12 cellular contexts compared by ENCODE assay signal in genomic region chr2:241865957-241866858, GRCh38. TPM values are rescaled to one million over a fixed set of nuclear protein-coding genes. Genes with fewer than 3 reads are reported as not detected.
DNase-seq lines count a peak whose midpoint lies in the region; ATAC-seq and TF ChIP-seq lines count a peak whose summit lies in the region.
"Had no signal": no experiment of that assay in that cellular context is flagged by ENCODE, and none has a peak within 500 bp of the region (broad histone marks: within the 10 kb centered on the region; RNA-seq: fewer than 3 reads in every experiment).

No MANE protein-coding gene starts in this region.

- TF ChIP-seq CTCF in brain (conservative IDR thresholded peaks at IDR 0.05), result no peak
- no peak for TF ChIP-seq CTCF in nephron progenitor cell (IDR thresholded peaks at IDR 0.05)

- DNase-seq in NCI-H345 (lab: John Stamatoyannopoulos, UW) (peak; percentile 13), NCI-H345 treated with DMSO at 0.1 percent for 48 hours (lab: John Stamatoyannopoulos, UW; ENCODE audit: unreplicated experiment) (no peak), NAMALWA (ENCODE audit: low spot score) (peak; percentile 33), nephron progenitor cell (peak; percentile 73), NCI-H2227 treated with DMSO at 0.1 percent for 48 hours (lab: John Stamatoyannopoulos, UW) (no peak), DMS153 treated with DMSO at 0.1 percent for 48 hours (lab: John Stamatoyannopoulos, UW; ENCODE audit: unreplicated experiment) (no peak)
- DNase-seq: hippocampal formation, MV-4-11, thyroid gland had no signal

- ATAC-seq in HG02884 (IDR thresholded peaks at IDR 0.05; ENCODE audit: unreplicated experiment), result no peak

- H3K27me3 Mint-ChIP-seq in brain (peaks cover 5% of the 10 kb centered on the region), nephron progenitor cell (ENCODE audit: low read depth, poor library complexity) (peaks cover 23% of the 10 kb centered on the region)

- H3K4me3 Mint-ChIP-seq in brain (peak overlapping the region in 4 of 5 experiments; percentile 4 to 43 (median 24)), nephron progenitor cell (no peak overlapping the region)
- H3K4me3 Mint-ChIP-seq: dendritic cell treated with granulocyte-macrophage colony-stimulating factor and Interleukin-4, amounts not matched to agents 40 ng/mL and 50 ng/mL, for 4 days had no signal

- no peaks in the 10 kb centered on the region for H3K36me3 Mint-ChIP-seq in brain
- H3K36me3 Mint-ChIP-seq in nephron progenitor cell (ENCODE audit: low read depth), result no peaks in the 10 kb centered on the region

- H3K4me1 Mint-ChIP-seq in brain (peaks cover 44% of the 10 kb centered on the region), nephron progenitor cell (peaks cover 38% of the 10 kb centered on the region)

- H3K9me3 Mint-ChIP-seq in brain (peaks cover 0 to 18% (median 0%) of the 10 kb centered on the region in 5 experiments), nephron progenitor cell (peaks cover 3% of the 10 kb centered on the region)

- H3K27ac Mint-ChIP-seq in brain, result peak overlapping the region; percentile 25 to 88 (median 63)
- H3K27ac Mint-ChIP-seq in nephron progenitor cell, result no peak overlapping the region
- H3K27ac Mint-ChIP-seq: dendritic cell treated with granulocyte-macrophage colony-stimulating factor and Interleukin-4, amounts not matched to agents 40 ng/mL and 50 ng/mL, for 4 days had no signal

RNA-seq across cellular contexts. Expression of gene RTP5, which starts 3.3 kb away (rescaled TPM):
- 5.2 TPM for polyA plus RNA-seq in brain (ENCODE audit: insufficient read depth, low read depth, low replicate concordance)

RNA-seq across cellular contexts. Expression of gene PDCD1, which starts 7.5 kb away (rescaled TPM):
- 0.20 TPM for polyA plus RNA-seq in brain (ENCODE audit: insufficient read depth, low read depth, low replicate concordance)

RNA-seq across cellular contexts. Expression of gene NEU4, which starts 57.2 kb away (rescaled TPM):
- polyA plus RNA-seq in brain (ENCODE audit: insufficient read depth, low read depth, low replicate concordance), result 4.4 TPM

Comparison
In these comparisons a context has a peak if more than half of its experiments do, and no peak if none do; other contexts are left out.
1. DNase-seq: peak in NCI-H345 (single experiment), NAMALWA (single experiment) and nephron progenitor cell (single experiment); none in NCI-H345 treated with DMSO at 0.1 percent for 48 hours (single experiment), NCI-H2227 treated with DMSO at 0.1 percent for 48 hours (single experiment) and DMS153 treated with DMSO at 0.1 percent for 48 hours (single experiment).